Comparison of ENCODE assay signal across 9 cellular contexts in genomic region chr2:205833874-205834273, GRCh38.
"Had no signal": no experiment of that assay in that cellular context is flagged by ENCODE, and none has a peak within 500 bp of the region (broad histone marks: within the 10 kb centered on the region; RNA-seq: fewer than 3 reads in every experiment).

No MANE protein-coding gene starts in this region.

- H3K9me3 ChIP-seq: HAP-1 had no signal

- ATAC-seq: HCT116, HepG2 had no signal

- H3K4me1 ChIP-seq: HAP-1 had no signal

- H3K27ac ChIP-seq: GM23248, HL-60 had no signal

- H3K27ac Mint-ChIP-seq: HFFc6, IgD-negative memory B cell had no signal

- H3K27me3 Mint-ChIP-seq: IgD-negative memory B cell had no signal

- H3K4me3 Mint-ChIP-seq: HFFc6, IgD-negative memory B cell had no signal

- H3K9ac ChIP-seq: GM23248 had no signal

- H2AFZ ChIP-seq: GM23248 had no signal

- DNase-seq: GM23248, GOT3, H7, HFFc6 had no signal

- H3K4me3 ChIP-seq: GM23248, HAP-1 had no signal

- H3K4me1 Mint-ChIP-seq: IgD-negative memory B cell had no signal

- H3K9me3 Mint-ChIP-seq: HFFc6 had no signal

- H3K36me3 ChIP-seq: HAP-1 had no signal
